In the genomic region with DNA sequence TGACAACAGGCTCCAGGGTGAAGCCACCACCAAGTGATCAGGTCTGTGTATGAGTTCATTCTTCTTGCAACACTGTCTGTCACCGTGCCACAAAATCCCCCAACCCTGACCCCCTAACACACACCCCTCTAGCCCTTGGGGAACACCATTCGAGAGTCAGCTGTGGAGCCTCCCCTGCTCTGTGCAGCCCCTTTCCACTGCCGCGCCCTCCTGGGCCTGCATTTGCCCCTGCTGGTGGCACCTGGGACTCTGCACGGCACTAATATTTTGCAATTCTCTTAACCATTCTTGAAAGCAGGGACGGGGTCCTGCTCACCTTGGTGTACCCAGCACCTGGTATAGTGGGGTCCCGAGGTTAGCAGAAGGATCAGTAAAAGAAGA, we compare ENCODE assay signal across 9 cellular contexts.
A peak's percentile ranks its signal among the peaks of the same experiment; 100 is the strongest.
DNase-seq lines count a peak whose midpoint lies in the region; ATAC-seq and TF ChIP-seq lines count a peak whose summit lies in the region.
"Had no signal": no experiment of that assay in that cellular context is flagged by ENCODE, and none has a peak within 500 bp of the region (broad histone marks: within the 10 kb centered on the region; RNA-seq: fewer than 3 reads in every experiment).

No MANE protein-coding gene starts in this region.

- CTCF ChIA-PET in activated CD4-positive, alpha-beta memory T cell treated with anti-CD3 and anti-CD28 coated beads, Interleukin-2, amount 10 ng/mL, durations not matched to agents 7 days and 5 days (lab: Charles Lee), result interaction anchor here (1.4 to 2.5 kb wide), 2 partner anchors 9 to 10 kb away, joined by 5 to 18 read pairs; no protein-coding TSS in a partner anchor
- CTCF ChIA-PET in activated CD4-positive, alpha-beta memory T cell treated with anti-CD3 and anti-CD28 coated beads for 36 hours (lab: Charles Lee), result no interaction called here

- H3K9me3 ChIP-seq in gastroesophageal sphincter, result no peaks in the 10 kb centered on the region
- H3K9me3 ChIP-seq in smooth muscle cell (replicated peaks; ENCODE audit: low read depth), result no peaks in the 10 kb centered on the region
- H3K9me3 ChIP-seq: mucosa of descending colon had no signal

- H2AFZ ChIP-seq in smooth muscle cell (ENCODE audit: low read depth), result no peak overlapping the region

- peaks cover 6% of the 10 kb centered on the region for H3K27me3 Mint-ChIP-seq in activated CD4-positive, alpha-beta memory T cell treated with anti-CD3 and anti-CD28 coated beads, Interleukin-2, amount 10 ng/mL, durations not matched to agents 7 days and 5 days
- peaks cover 23% of the 10 kb centered on the region for H3K27me3 Mint-ChIP-seq in activated CD4-positive, alpha-beta memory T cell treated with anti-CD3 and anti-CD28 coated beads for 36 hours

- peak overlapping the region; percentile 56 for H3K27ac Mint-ChIP-seq in activated CD4-positive, alpha-beta memory T cell treated with anti-CD3 and anti-CD28 coated beads, Interleukin-2, amount 10 ng/mL, durations not matched to agents 7 days and 5 days
- H3K27ac Mint-ChIP-seq in activated CD4-positive, alpha-beta memory T cell treated with anti-CD3 and anti-CD28 coated beads for 36 hours, result no peak overlapping the region

- H3K36me3 ChIP-seq in gastroesophageal sphincter (no peaks in the 10 kb centered on the region), smooth muscle cell (ENCODE audit: low read depth) (no peaks in the 10 kb centered on the region)

- POLR2A ChIA-PET in activated CD4-positive, alpha-beta memory T cell treated with anti-CD3 and anti-CD28 coated beads, Interleukin-2, amount 10 ng/mL, durations not matched to agents 7 days and 5 days (lab: Charles Lee), result interaction anchor here (3.8 to 5.1 kb wide), 2 partner anchors 10 to 11 kb away, joined by 52 to 55 read pairs; no protein-coding TSS in a partner anchor
- POLR2A ChIA-PET in activated CD4-positive, alpha-beta memory T cell treated with anti-CD3 and anti-CD28 coated beads for 36 hours (lab: Charles Lee), result interaction anchor here (1.5 to 3.0 kb wide), 3 partner anchors 17 to 124 kb away, joined by 3 to 7 read pairs (median 4); a partner anchor contains a TSS

- DNase-seq in activated CD4-positive, alpha-beta memory T cell treated with anti-CD3 and anti-CD28 coated beads, Interleukin-2, amount 10 ng/mL, durations not matched to agents 7 days and 5 days, result no peak
- no peak for DNase-seq in activated CD4-positive, alpha-beta memory T cell treated with anti-CD3 and anti-CD28 coated beads for 36 hours
- no peak for DNase-seq in smooth muscle cell (lab: John Stamatoyannopoulos, UW; ENCODE audit: unreplicated experiment)
- no peak for DNase-seq in activated effector memory CD4-positive, alpha-beta T cell treated with anti-CD3 and anti-CD28 coated beads, Interleukin-2, amount 50 U/mL, for 16 hours

- H3K27me3 ChIP-seq in gastroesophageal sphincter (no peaks in the 10 kb centered on the region), smooth muscle cell (ENCODE audit: low read depth) (no peaks in the 10 kb centered on the region)

- TF ChIP-seq CTCF in gastroesophageal sphincter (IDR thresholded peaks at IDR 0.05) (peak in 1 of 4 experiments; percentile 10), smooth muscle cell (IDR thresholded peaks at IDR 0.05; ENCODE audit: borderline replicate concordance, insufficient read depth, poor library complexity, severe bottlenecking) (peak; percentile 16)

- no peak overlapping the region for H3K9ac ChIP-seq in smooth muscle cell (ENCODE audit: low read depth)

- H3K27ac ChIP-seq in gastroesophageal sphincter, result peak overlapping the region in 3 of 4 donors; percentile 78 to 86 (median 84)
- H3K27ac ChIP-seq in smooth muscle cell (ENCODE audit: low read depth), result peak overlapping the region; percentile 99

- no peak for ATAC-seq in SK-N-SH treated with all-trans-retinoic acid at 6 μM for 48 hours
- no peak for ATAC-seq in gastroesophageal sphincter
- no peak for ATAC-seq in GM21825 (IDR thresholded peaks at IDR 0.05; ENCODE audit: unreplicated experiment)
- ATAC-seq in HG02938 (IDR thresholded peaks at IDR 0.05; ENCODE audit: unreplicated experiment), result no peak

- H3K9me3 Mint-ChIP-seq in activated CD4-positive, alpha-beta memory T cell treated with anti-CD3 and anti-CD28 coated beads, Interleukin-2, amount 10 ng/mL, durations not matched to agents 7 days and 5 days, result no peaks in the 10 kb centered on the region
- no peaks in the 10 kb centered on the region for H3K9me3 Mint-ChIP-seq in activated CD4-positive, alpha-beta memory T cell treated with anti-CD3 and anti-CD28 coated beads for 36 hours

- intact Hi-C loops in activated CD4-positive, alpha-beta memory T cell treated with anti-CD3 and anti-CD28 coated beads for 36 hours (cut with micrococcal nuclease), result no loop called here

- WGBS in gastroesophageal sphincter (ENCODE audit: low coverage in 1 of 2), 2 donors, result 93 to 100% methylated on average over 2 to 3 of the region's 7 CpGs
- WGBS in smooth muscle cell (ENCODE audit: low lambda C conversion rate), result 95% methylated on average over 5 of the region's 7 CpGs

- no peak for TF ChIP-seq EP300 in gastroesophageal sphincter (IDR thresholded peaks at IDR 0.05)

- H3K4me1 Mint-ChIP-seq in activated CD4-positive, alpha-beta memory T cell treated with anti-CD3 and anti-CD28 coated beads, Interleukin-2, amount 10 ng/mL, durations not matched to agents 7 days and 5 days, result peaks cover 74% of the 10 kb centered on the region
- peaks cover 46% of the 10 kb centered on the region for H3K4me1 Mint-ChIP-seq in activated CD4-positive, alpha-beta memory T cell treated with anti-CD3 and anti-CD28 coated beads for 36 hours (ENCODE audit: low read depth)

- H3K4me3 Mint-ChIP-seq in activated CD4-positive, alpha-beta memory T cell treated with anti-CD3 and anti-CD28 coated beads, Interleukin-2, amount 10 ng/mL, durations not matched to agents 7 days and 5 days, result no peak overlapping the region
- H3K4me3 Mint-ChIP-seq in activated CD4-positive, alpha-beta memory T cell treated with anti-CD3 and anti-CD28 coated beads for 36 hours, result no peak overlapping the region

- H3F3A ChIP-seq in smooth muscle cell (ENCODE audit: low read depth), result peaks cover 12% of the 10 kb centered on the region

- H3K4me1 ChIP-seq in gastroesophageal sphincter (peaks cover 0 to 87% (median 45%) of the 10 kb centered on the region in 3 donors), smooth muscle cell (ENCODE audit: low read depth) (peaks cover 32% of the 10 kb centered on the region)

- no peak overlapping the region for H3K4me3 ChIP-seq in gastroesophageal sphincter
- H3K4me3 ChIP-seq in smooth muscle cell, result no peak overlapping the region
- H3K4me3 ChIP-seq: mucosa of descending colon had no signal

- H3K79me2 ChIP-seq in smooth muscle cell (ENCODE audit: low read depth), result peaks cover 40% of the 10 kb centered on the region

- H4K20me1 ChIP-seq in smooth muscle cell (ENCODE audit: low read depth), result no peaks in the 10 kb centered on the region

- H3K36me3 Mint-ChIP-seq in activated CD4-positive, alpha-beta memory T cell treated with anti-CD3 and anti-CD28 coated beads, Interleukin-2, amount 10 ng/mL, durations not matched to agents 7 days and 5 days (ENCODE audit: low read depth), result peaks cover 14% of the 10 kb centered on the region
- H3K36me3 Mint-ChIP-seq in activated CD4-positive, alpha-beta memory T cell treated with anti-CD3 and anti-CD28 coated beads for 36 hours, result peaks cover 5% of the 10 kb centered on the region

- H3K4me2 ChIP-seq in smooth muscle cell, result peak overlapping the region; percentile 77

- no peak for TF ChIP-seq POLR2A in gastroesophageal sphincter (IDR thresholded peaks at IDR 0.05)

TF ChIP-seq in SK-N-SH treated with all-trans-retinoic acid at 6 μM for 48 hours, 23 proteins besides CTCF, POLR2A, EP300 and RAD21:
- TF ChIP-seq ZNF70 (CRISPR knock-in tag; IDR thresholded peaks at IDR 0.05), result 0 out of 2 replicates have a peak, but pooled peaks have one; percentile 6
- TF ChIP-seq, protein P1, sequence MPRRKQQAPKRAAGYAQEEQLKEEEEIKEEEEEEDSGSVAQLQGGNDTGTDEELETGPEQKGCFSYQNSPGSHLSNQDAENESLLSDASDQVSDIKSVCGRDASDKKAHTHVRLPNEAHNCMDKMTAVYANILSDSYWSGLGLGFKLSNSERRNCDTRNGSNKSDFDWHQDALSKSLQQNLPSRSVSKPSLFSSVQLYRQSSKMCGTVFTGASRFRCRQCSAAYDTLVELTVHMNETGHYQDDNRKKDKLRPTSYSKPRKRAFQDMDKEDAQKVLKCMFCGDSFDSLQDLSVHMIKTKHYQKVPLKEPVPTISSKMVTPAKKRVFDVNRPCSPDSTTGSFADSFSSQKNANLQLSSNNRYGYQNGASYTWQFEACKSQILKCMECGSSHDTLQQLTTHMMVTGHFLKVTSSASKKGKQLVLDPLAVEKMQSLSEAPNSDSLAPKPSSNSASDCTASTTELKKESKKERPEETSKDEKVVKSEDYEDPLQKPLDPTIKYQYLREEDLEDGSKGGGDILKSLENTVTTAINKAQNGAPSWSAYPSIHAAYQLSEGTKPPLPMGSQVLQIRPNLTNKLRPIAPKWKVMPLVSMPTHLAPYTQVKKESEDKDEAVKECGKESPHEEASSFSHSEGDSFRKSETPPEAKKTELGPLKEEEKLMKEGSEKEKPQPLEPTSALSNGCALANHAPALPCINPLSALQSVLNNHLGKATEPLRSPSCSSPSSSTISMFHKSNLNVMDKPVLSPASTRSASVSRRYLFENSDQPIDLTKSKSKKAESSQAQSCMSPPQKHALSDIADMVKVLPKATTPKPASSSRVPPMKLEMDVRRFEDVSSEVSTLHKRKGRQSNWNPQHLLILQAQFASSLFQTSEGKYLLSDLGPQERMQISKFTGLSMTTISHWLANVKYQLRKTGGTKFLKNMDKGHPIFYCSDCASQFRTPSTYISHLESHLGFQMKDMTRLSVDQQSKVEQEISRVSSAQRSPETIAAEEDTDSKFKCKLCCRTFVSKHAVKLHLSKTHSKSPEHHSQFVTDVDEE (CRISPR knock-in tag; IDR thresholded peaks at IDR 0.05), result no peak
